ENCODE assay signal across 1 cellular context in the genomic region with DNA sequence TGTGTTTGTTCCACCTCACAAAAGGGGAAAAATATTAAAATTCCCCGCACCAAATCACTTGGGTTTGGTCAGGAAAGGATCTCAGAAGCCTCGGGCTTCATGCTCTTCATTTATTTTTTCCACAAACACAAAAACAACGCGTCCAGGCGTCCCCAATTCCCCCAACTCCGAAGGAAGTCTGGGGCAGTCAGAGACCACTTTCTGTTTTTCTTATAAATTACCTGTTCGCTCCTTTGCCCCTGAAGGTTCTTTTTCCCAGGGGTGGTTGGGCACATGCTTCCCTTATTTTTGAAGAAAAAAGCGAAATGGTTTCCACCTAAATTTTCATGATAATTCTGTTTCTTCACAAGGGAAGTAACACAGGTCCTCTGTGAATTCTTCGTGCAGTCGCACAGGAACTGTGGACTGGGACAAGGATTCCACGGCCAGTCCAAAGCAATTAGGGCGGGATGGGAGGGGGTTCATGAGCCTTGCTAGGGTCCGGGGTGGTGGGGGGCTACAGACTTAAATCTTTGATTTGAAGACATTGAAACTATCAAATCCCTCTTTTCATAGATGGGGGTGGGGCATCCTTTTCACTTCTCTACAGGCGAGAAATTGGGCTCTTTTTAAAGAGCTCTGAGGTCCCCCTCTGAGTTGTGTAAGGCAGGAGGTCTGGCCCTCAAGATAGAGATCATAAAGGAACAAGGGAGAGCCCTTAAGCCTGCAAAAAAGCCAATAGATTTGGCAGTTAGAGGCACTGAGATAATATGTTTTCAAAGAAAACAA.
A peak's percentile ranks its signal among the peaks of the same experiment; 100 is the strongest.
TF ChIP-seq lines count a peak whose summit lies in the region.

No MANE protein-coding gene starts in this region.

TF ChIP-seq in K562, 482 proteins besides CTCF, POLR2A, EP300 and RAD21 (continued from another document):
- TF ChIP-seq MAZ (CRISPR knock-in tag; conservative IDR thresholded peaks at IDR 0.05 in 1 of 2, IDR thresholded peaks at IDR 0.05 in 1 of 2) (0 out of 4 replicates have a peak, but pooled peaks of 1 of the 2 experiments have one; percentile 10), MYC (IDR thresholded peaks at IDR 0.05; ENCODE audit: low read depth, low read length) (no peak), MYC (CRISPR knock-in tag; IDR thresholded peaks at IDR 0.05; ENCODE audit: borderline replicate concordance, low read depth) (no peak), STAT5A (IDR thresholded peaks at IDR 0.05; ENCODE audit: borderline replicate concordance, low read length) (no peak), XRCC5 (IDR thresholded peaks at IDR 0.05; ENCODE audit: low read depth, low read length) (0 out of 2 replicates have a peak, but pooled peaks have one; percentile 2), TCF7L2 (IDR thresholded peaks at IDR 0.05; ENCODE audit: low read depth, low read length) (peak; percentile 30; the same call in 1 of the 2 replicates), ZNF134 (CRISPR knock-in tag; conservative IDR thresholded peaks at IDR 0.05) (no peak), ZNF324 (CRISPR knock-in tag; IDR thresholded peaks at IDR 0.05) (no peak), ZNF274 (IDR thresholded peaks at IDR 0.05; ENCODE audit: borderline replicate concordance, low read depth, low read length) (no peak), FIP1L1 (IDR thresholded peaks at IDR 0.05; ENCODE audit: low read depth, low read length, poor library complexity, severe bottlenecking) (no peak), HDAC8 (tag; IDR thresholded peaks at IDR 0.05) (peak; percentile 6; the same call in 1 of the 2 replicates), C11orf30 (IDR thresholded peaks at IDR 0.05; ENCODE audit: low read depth) (no peak)
- TF ChIP-seq, protein P1, sequence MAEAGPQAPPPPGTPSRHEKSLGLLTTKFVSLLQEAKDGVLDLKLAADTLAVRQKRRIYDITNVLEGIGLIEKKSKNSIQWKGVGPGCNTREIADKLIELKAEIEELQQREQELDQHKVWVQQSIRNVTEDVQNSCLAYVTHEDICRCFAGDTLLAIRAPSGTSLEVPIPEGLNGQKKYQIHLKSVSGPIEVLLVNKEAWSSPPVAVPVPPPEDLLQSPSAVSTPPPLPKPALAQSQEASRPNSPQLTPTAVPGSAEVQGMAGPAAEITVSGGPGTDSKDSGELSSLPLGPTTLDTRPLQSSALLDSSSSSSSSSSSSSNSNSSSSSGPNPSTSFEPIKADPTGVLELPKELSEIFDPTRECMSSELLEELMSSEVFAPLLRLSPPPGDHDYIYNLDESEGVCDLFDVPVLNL (CRISPR knock-in tag; IDR thresholded peaks at IDR 0.05; ENCODE audit: low read depth), result no peak
- TF ChIP-seq, protein P2, sequence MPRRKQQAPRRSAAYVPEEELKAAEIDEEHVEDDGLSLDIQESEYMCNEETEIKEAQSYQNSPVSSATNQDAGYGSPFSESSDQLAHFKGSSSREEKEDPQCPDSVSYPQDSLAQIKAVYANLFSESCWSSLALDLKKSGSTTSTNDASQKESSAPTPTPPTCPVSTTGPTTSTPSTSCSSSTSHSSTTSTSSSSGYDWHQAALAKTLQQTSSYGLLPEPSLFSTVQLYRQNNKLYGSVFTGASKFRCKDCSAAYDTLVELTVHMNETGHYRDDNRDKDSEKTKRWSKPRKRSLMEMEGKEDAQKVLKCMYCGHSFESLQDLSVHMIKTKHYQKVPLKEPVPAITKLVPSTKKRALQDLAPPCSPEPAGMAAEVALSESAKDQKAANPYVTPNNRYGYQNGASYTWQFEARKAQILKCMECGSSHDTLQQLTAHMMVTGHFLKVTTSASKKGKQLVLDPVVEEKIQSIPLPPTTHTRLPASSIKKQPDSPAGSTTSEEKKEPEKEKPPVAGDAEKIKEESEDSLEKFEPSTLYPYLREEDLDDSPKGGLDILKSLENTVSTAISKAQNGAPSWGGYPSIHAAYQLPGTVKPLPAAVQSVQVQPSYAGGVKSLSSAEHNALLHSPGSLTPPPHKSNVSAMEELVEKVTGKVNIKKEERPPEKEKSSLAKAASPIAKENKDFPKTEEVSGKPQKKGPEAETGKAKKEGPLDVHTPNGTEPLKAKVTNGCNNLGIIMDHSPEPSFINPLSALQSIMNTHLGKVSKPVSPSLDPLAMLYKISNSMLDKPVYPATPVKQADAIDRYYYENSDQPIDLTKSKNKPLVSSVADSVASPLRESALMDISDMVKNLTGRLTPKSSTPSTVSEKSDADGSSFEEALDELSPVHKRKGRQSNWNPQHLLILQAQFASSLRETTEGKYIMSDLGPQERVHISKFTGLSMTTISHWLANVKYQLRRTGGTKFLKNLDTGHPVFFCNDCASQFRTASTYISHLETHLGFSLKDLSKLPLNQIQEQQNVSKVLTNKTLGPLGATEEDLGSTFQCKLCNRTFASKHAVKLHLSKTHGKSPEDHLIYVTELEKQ (CRISPR knock-in tag; IDR thresholded peaks at IDR 0.05), result no peak
- TF ChIP-seq, protein P3, sequence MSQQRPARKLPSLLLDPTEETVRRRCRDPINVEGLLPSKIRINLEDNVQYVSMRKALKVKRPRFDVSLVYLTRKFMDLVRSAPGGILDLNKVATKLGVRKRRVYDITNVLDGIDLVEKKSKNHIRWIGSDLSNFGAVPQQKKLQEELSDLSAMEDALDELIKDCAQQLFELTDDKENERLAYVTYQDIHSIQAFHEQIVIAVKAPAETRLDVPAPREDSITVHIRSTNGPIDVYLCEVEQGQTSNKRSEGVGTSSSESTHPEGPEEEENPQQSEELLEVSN (IDR thresholded peaks at IDR 0.05; ENCODE audit: borderline replicate concordance in 1 of 2, extremely low read depth in 1 of 2, insufficient read depth in 1 of 2, insufficient read length in 1 of 2, low read depth in 1 of 2, low read length in 1 of 2, poor library complexity in 1 of 2, severe bottlenecking in 1 of 2), result no peak
